ENCODE assay signal across 8 cellular contexts in genomic region chr6:109165392-109165964, GRCh38.
DNase-seq lines count a peak whose midpoint lies in the region; ATAC-seq and TF ChIP-seq lines count a peak whose summit lies in the region.
"Had no signal": no experiment of that assay in that cellular context is flagged by ENCODE, and none has a peak within 500 bp of the region (broad histone marks: within the 10 kb centered on the region; RNA-seq: fewer than 3 reads in every experiment).

No MANE protein-coding gene starts in this region.

- H3K4me3 ChIP-seq in foreskin fibroblast (ENCODE audit: low read depth in 1 of 2, low read length in 2 of 2) = no peak overlapping the region
- H3K4me3 ChIP-seq: SJSA1 had no signal

- POLR2A ChIA-PET in naive thymus-derived CD8-positive, alpha-beta T cell (lab: Charles Lee) = no interaction called here

- no peaks in the 10 kb centered on the region for H3K4me1 Mint-ChIP-seq in naive thymus-derived CD8-positive, alpha-beta T cell

- no peak overlapping the region for H3K27ac Mint-ChIP-seq in naive thymus-derived CD8-positive, alpha-beta T cell

- H3K27me3 Mint-ChIP-seq in naive thymus-derived CD8-positive, alpha-beta T cell = no peaks in the 10 kb centered on the region

- no peak overlapping the region for H3K4me3 Mint-ChIP-seq in naive thymus-derived CD8-positive, alpha-beta T cell

- no peak for ATAC-seq in naive thymus-derived CD8-positive, alpha-beta T cell
- no peak for ATAC-seq in HG02840 (IDR thresholded peaks at IDR 0.05; ENCODE audit: low FRiP score, unreplicated experiment)

- no peaks in the 10 kb centered on the region for H3K9me3 Mint-ChIP-seq in naive thymus-derived CD8-positive, alpha-beta T cell

- DNase-seq in HPDE6-E6E7 (ENCODE audit: extremely low spot score) (peak; percentile 8), RKO (ENCODE audit: low spot score) (peak; percentile 17), foreskin fibroblast (peak; percentile 35 to 66), renal cortical epithelial cell (ENCODE audit: low read depth) (peak; percentile 85), LoVo (ENCODE audit: low spot score) (no peak)
- no peak for DNase-seq in naive thymus-derived CD8-positive, alpha-beta T cell

- TF ChIP-seq CTCF in foreskin fibroblast (IDR thresholded peaks at IDR 0.05; ENCODE audit: low read depth, low read length) = no peak

- peaks cover 0 to 14% (median 6%) of the 10 kb centered on the region in 3 donors for H3K36me3 Mint-ChIP-seq in naive thymus-derived CD8-positive, alpha-beta T cell

Comparison
In these comparisons a context has a peak if more than half of its experiments do, and no peak if none do; other contexts are left out.
1. DNase-seq: peak in HPDE6-E6E7 (single experiment), RKO (single experiment), foreskin fibroblast (2 of 2) and renal cortical epithelial cell (single experiment); none in LoVo (single experiment) and naive thymus-derived CD8-positive, alpha-beta T cell (0 of 10).